9 cellular contexts compared by ENCODE assay signal in the genomic region with DNA sequence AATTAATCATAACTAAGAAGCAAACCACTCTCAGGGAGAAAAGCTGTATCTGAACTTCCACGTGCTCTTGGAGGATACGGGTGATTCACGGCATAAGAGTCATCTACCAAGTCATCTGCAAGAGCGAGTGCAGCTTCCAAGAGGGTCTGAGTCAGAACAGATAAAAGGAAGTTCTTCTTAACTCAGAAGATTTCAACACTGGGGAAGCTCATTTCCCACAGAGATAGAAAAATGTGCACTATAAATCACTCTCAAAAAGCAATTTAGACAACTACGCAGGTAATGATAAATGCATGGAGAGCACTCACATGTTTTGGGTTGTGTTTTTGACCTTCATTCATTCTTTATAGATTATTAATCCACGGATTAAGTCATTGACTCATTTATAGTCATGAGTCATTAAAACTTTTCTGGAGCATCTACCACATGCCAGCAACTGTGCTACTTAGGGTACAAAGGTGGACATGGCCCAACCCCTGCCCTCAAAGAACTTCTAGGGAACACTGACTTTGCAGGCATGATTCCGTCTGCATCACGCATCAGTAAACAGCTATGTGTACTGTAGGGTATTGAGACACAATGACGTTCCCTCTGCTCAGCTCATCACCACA. TPM values are rescaled to one million over a fixed set of nuclear protein-coding genes. Genes with fewer than 3 reads are reported as not detected.
A peak's percentile ranks its signal among the peaks of the same experiment; 100 is the strongest.
DNase-seq lines count a peak whose midpoint lies in the region; ATAC-seq and TF ChIP-seq lines count a peak whose summit lies in the region.
"Had no signal": no experiment of that assay in that cellular context is flagged by ENCODE, and none has a peak within 500 bp of the region (broad histone marks: within the 10 kb centered on the region; RNA-seq: fewer than 3 reads in every experiment).

No MANE protein-coding gene starts in this region.

- TF ChIP-seq POLR2A in IMR-90 (IDR thresholded peaks at IDR 0.05; ENCODE audit: low read depth, low read length) = no peak

- H2AFZ ChIP-seq in IMR-90 (replicated peaks; ENCODE audit: low read length, poor library complexity) (no peak overlapping the region), OCI-LY7 (ENCODE audit: low read length) (no peak overlapping the region)

- peak overlapping the region; percentile 98 for H2BK20ac ChIP-seq in IMR-90 (ENCODE audit: low read depth, low read length)

- peak overlapping the region; percentile 11; the same call in 1 of the 2 replicates for H3K56ac ChIP-seq in IMR-90 (ENCODE audit: extremely low read depth, insufficient read depth, low read length)

- H3K4me3 ChIP-seq in AG10803 (ENCODE audit: low read length) (no peak overlapping the region), IMR-90 (ENCODE audit: insufficient read depth, low read depth, low read length) (no peak overlapping the region), OCI-LY7 (ENCODE audit: low read depth, low read length, poor library complexity, severe bottlenecking) (no peak overlapping the region)

- H3K4me2 ChIP-seq in IMR-90 (ENCODE audit: low read depth, low read length) = no peak overlapping the region
- H3K4me2 ChIP-seq in OCI-LY7 (ENCODE audit: low read length) = no peak overlapping the region

- dilution Hi-C loops in IMR-90 (cut with HindIII; ENCODE audit: low sequenced_read_pairs, unreplicated experiment) = no loop called here

- in situ Hi-C loops in IMR-90 (cut with MboI; ENCODE audit: low sequenced_read_pairs) = no loop called here

- H3K9me3 ChIP-seq in IMR-90 (ENCODE audit: control insufficient read depth, insufficient read depth, low read length) = no peaks in the 10 kb centered on the region
- no peaks in the 10 kb centered on the region for H3K9me3 ChIP-seq in OCI-LY7 (ENCODE audit: low read length)

- H4K91ac ChIP-seq in IMR-90 (ENCODE audit: insufficient read depth, low read depth, low read length) = peak overlapping the region; percentile 48

- BruUV-seq in IMR-90 (replicated peaks; lab: Mats Ljungman, UMichigan) (no TSS peak), OCI-LY7 (replicated peaks; lab: Mats Ljungman, UMichigan) (no TSS peak)

- peaks cover 13% of the 10 kb centered on the region for H3K9me1 ChIP-seq in IMR-90 (ENCODE audit: insufficient read depth, low read length)

- H2BK5ac ChIP-seq in IMR-90 (ENCODE audit: low read depth, low read length, poor library complexity, severe bottlenecking) = peak overlapping the region; percentile 64

- H3K4ac ChIP-seq in IMR-90 (ENCODE audit: low read depth, low read length) = peak overlapping the region; percentile 58

- H3K79me1 ChIP-seq in IMR-90 (ENCODE audit: low read depth in 1 of 2, low read length in 2 of 2) = no peaks in the 10 kb centered on the region

- H3K23ac ChIP-seq in IMR-90 (ENCODE audit: low read depth, low read length) = peak overlapping the region; percentile 2; the same call in 1 of the 2 replicates

- DNase-seq in AG10803 (ENCODE audit: low read depth) (peak; percentile 99), IMR-90 (peak; percentile 100), amniotic epithelial cell (ENCODE audit: low read depth) (peak; percentile 100), kidney tubule cell (ENCODE audit: low spot score) (peak; percentile 99), RPMI8226 (no peak), OCI-LY7 (ENCODE audit: low spot score) (no peak)
- DNase-seq: left colon had no signal

- intact Hi-C loops in IMR-90 (cut with micrococcal nuclease) = no loop called here
- intact Hi-C loops in OCI-LY7 (cut with micrococcal nuclease; ENCODE audit: unreplicated experiment) = no loop called here

- peak overlapping the region; percentile 22; the same call in 1 of the 2 replicates for H3K18ac ChIP-seq in IMR-90 (ENCODE audit: low read depth, low read length)

- peak overlapping the region; percentile 2; the same call in 1 of the 2 replicates for H4K5ac ChIP-seq in IMR-90 (ENCODE audit: low read depth, low read length)

- peak overlapping the region; percentile 33 for H2BK15ac ChIP-seq in IMR-90 (ENCODE audit: low read depth, low read length)

- no peak overlapping the region for H3K9ac ChIP-seq in IMR-90 (ENCODE audit: low read depth, low read length)

- peak overlapping the region; percentile 14 to 72; a peak in 3 of 4 replicates for H4K8ac ChIP-seq in IMR-90 (ENCODE audit: low read depth in 2 of 2, low read length in 2 of 2)

- POLR2A ChIA-PET in IMR-90 (lab: Charles Lee; ENCODE audit: unreplicated experiment) = no interaction called here
- POLR2A ChIA-PET in OCI-LY7 (lab: Charles Lee) = no interaction called here

- H4K20me1 ChIP-seq in IMR-90 (ENCODE audit: insufficient read depth, low read length) (no peaks in the 10 kb centered on the region), OCI-LY7 (ENCODE audit: insufficient read depth, low read length) (no peaks in the 10 kb centered on the region)

- H3K27ac ChIP-seq in IMR-90 (ENCODE audit: insufficient read depth, low read length) = peak overlapping the region; percentile 46; the same call in 1 of the 2 replicates
- H3K27ac ChIP-seq in OCI-LY7 (ENCODE audit: low read depth, low read length, poor library complexity, severe bottlenecking) = no peak overlapping the region

- peak overlapping the region; percentile 91 for H2BK120ac ChIP-seq in IMR-90 (ENCODE audit: low read depth, low read length)

- ATAC-seq in IMR-90 (ENCODE audit: low read depth) (peak; percentile 91), HG03135 (IDR thresholded peaks at IDR 0.05; ENCODE audit: unreplicated experiment) (no peak), HG02973 (IDR thresholded peaks at IDR 0.05; ENCODE audit: unreplicated experiment) (no peak)
- ATAC-seq: left colon had no signal

- peaks cover 13% of the 10 kb centered on the region for H3K4me1 ChIP-seq in IMR-90 (ENCODE audit: control insufficient read depth, insufficient read depth, low read length)
- no peaks in the 10 kb centered on the region for H3K4me1 ChIP-seq in OCI-LY7 (ENCODE audit: insufficient read depth, low read length, poor library complexity, severe bottlenecking)

- no peaks in the 10 kb centered on the region for H3K9me2 ChIP-seq in OCI-LY7 (ENCODE audit: insufficient read depth, low read length)

- 0% methylated on average over 3 of the region's 9 CpGs; no CpG with 5 or more reads in 1 of the 2 experiments for WGBS in IMR-90 (ENCODE audit: extremely low coverage in 2 of 2, insufficient read length in 1 of 2), 2 experiments

- peak overlapping the region; percentile 2 for H3K14ac ChIP-seq in IMR-90 (replicated peaks; ENCODE audit: low read depth, low read length)

- TF ChIP-seq CTCF in AG10803 (conservative IDR thresholded peaks at IDR 0.05; ENCODE audit: low read length) (no peak), IMR-90 (conservative IDR thresholded peaks at IDR 0.05; ENCODE audit: low read depth, low read length) (no peak), OCI-LY7 (conservative IDR thresholded peaks at IDR 0.05; ENCODE audit: low read length) (no peak)

- H3K27me3 ChIP-seq in IMR-90 (ENCODE audit: control insufficient read depth, insufficient read depth, low read length) = no peaks in the 10 kb centered on the region

- no peaks in the 10 kb centered on the region for H3K79me2 ChIP-seq in OCI-LY7 (ENCODE audit: insufficient read depth, low read depth, low read length)

- no peak overlapping the region for H2AK9ac ChIP-seq in IMR-90 (replicated peaks; ENCODE audit: low read depth, low read length, poor library complexity)

- CTCF ChIA-PET in IMR-90 (lab: Yijun Ruan, JAX) (interaction anchor here (1.1 to 1.4 kb wide), 2 partner anchors 17 to 59 kb away, joined by 3 to 4 read pairs; no protein-coding TSS in a partner anchor), OCI-LY7 (lab: Charles Lee; ENCODE audit: unreplicated experiment) (no interaction called here)

- peak overlapping the region; percentile 50 for H2AK5ac ChIP-seq in IMR-90 (ENCODE audit: low read depth, low read length)

- TF ChIP-seq RAD21 in IMR-90 (IDR thresholded peaks at IDR 0.05; ENCODE audit: low read length) = no peak

- H3K36me3 ChIP-seq in IMR-90 (ENCODE audit: control insufficient read depth, insufficient read depth, low read length) (no peaks in the 10 kb centered on the region), OCI-LY7 (ENCODE audit: insufficient read depth, low read length) (no peaks in the 10 kb centered on the region)

TF ChIP-seq in IMR-90, 13 proteins besides CTCF, POLR2A, EP300 and RAD21 (continues in another document):
- TF ChIP-seq NFE2L2 (IDR thresholded peaks at IDR 0.05; ENCODE audit: low read depth, low read length) (peak; percentile 50; the same call in 1 of the 2 replicates), RFX5 (IDR thresholded peaks at IDR 0.05; ENCODE audit: low read depth, low read length) (no peak), CEBPB (IDR thresholded peaks at IDR 0.05; ENCODE audit: low read depth, low read length) (peak; percentile 89), MAZ (IDR thresholded peaks at IDR 0.05; ENCODE audit: borderline replicate concordance, low read depth, low read length) (no peak), FOS (IDR thresholded peaks at IDR 0.05; ENCODE audit: low read depth, low read length) (peak; percentile 96), RCOR1 (IDR thresholded peaks at IDR 0.05; ENCODE audit: insufficient replicate concordance, low read length) (peak; percentile 14), SMC3 (IDR thresholded peaks at IDR 0.05; ENCODE audit: low read depth, low read length) (no peak), MAFK (IDR thresholded peaks at IDR 0.05; ENCODE audit: low read depth, low read length) (no peak), BHLHE40 (IDR thresholded peaks at IDR 0.05; ENCODE audit: low read depth, low read length) (peak; percentile 89)
- TF ChIP-seq, protein P1, sequence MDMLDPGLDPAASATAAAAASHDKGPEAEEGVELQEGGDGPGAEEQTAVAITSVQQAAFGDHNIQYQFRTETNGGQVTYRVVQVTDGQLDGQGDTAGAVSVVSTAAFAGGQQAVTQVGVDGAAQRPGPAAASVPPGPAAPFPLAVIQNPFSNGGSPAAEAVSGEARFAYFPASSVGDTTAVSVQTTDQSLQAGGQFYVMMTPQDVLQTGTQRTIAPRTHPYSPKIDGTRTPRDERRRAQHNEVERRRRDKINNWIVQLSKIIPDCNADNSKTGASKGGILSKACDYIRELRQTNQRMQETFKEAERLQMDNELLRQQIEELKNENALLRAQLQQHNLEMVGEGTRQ (IDR thresholded peaks at IDR 0.05; ENCODE audit: low read depth, low read length) = peak; percentile 52; the same call in 1 of the 2 replicates

RNA-seq across cellular contexts. Expression of a gene that starts 20.8 kb away (rescaled TPM):
- under 0.01 TPM in 2 replicates for total RNA-seq in IMR-90 (2012; rRNA removed)
- polyA plus RNA-seq in IMR-90 (2012; rRNA removed) = 0.07 TPM in 1 of 2 replicates, not detected in the other
- not detected in 2 replicates for polyA plus RNA-seq in IMR-90 (2012; cell fraction: cytosol; rRNA removed)
- polyA plus RNA-seq in IMR-90 (2012; cell fraction: nucleus; rRNA removed; ENCODE audit: low replicate concordance) = 0.11 TPM in 1 of 2 replicates, not detected in the other
- total RNA-seq in OCI-LY7 (2014; rRNA removed; shearing (Covaris generic)) = not detected in 2 replicates
- not detected in 2 replicates for total RNA-seq in OCI-LY7 (2022)

Comparison
In these comparisons a context has a peak if more than half of its experiments do, and no peak if none do; other contexts are left out.
1. DNase-seq: peak in AG10803 (single experiment), IMR-90 (single experiment), amniotic epithelial cell (single experiment) and kidney tubule cell (single experiment); none in RPMI8226 (single experiment) and OCI-LY7 (single experiment).